1 cellular context compared by ENCODE assay signal in genomic region chr9:4801156-4801555, GRCh38.
TF ChIP-seq lines count a peak whose summit lies in the region.

No MANE protein-coding gene starts in this region.

TF ChIP-seq in K562, 482 proteins besides CTCF, POLR2A, EP300 and RAD21 (continued from another document):
- TF ChIP-seq PBX2 (CRISPR knock-in tag; IDR thresholded peaks at IDR 0.05; ENCODE audit: low read depth) (no peak), PBX2 (tag; conservative IDR thresholded peaks at IDR 0.05; ENCODE audit: low read depth) (no peak), MCM3 (IDR thresholded peaks at IDR 0.05) (no peak), SIX5 (IDR thresholded peaks at IDR 0.05; ENCODE audit: borderline replicate concordance in 1 of 2, insufficient read depth in 1 of 2, low read depth in 1 of 2, low read length in 2 of 2) (no peak), SMAD2 (IDR thresholded peaks at IDR 0.05; ENCODE audit: low read depth, low read length) (no peak), TEAD2 (tag; IDR thresholded peaks at IDR 0.05) (no peak)
